Comparison of ENCODE assay signal across 35 cellular contexts in genomic region chrX:100999451-100999850, GRCh38. TPM values are rescaled to one million over a fixed set of nuclear protein-coding genes. Genes with fewer than 3 reads are reported as not detected.
"Had no signal": no experiment of that assay in that cellular context is flagged by ENCODE, and none has a peak within 500 bp of the region (broad histone marks: within the 10 kb centered on the region; RNA-seq: fewer than 3 reads in every experiment).

No MANE protein-coding gene starts in this region.

- H3K4me3 Mint-ChIP-seq: dendritic cell treated with granulocyte-macrophage colony-stimulating factor and Interleukin-4, amounts not matched to agents 40 ng/mL and 50 ng/mL, for 4 days; effector memory CD8-positive, alpha-beta T cell; endodermal cell; mesothelial cell of epicardium; naive B cell had no signal

- H3K27ac Mint-ChIP-seq: dendritic cell treated with granulocyte-macrophage colony-stimulating factor and Interleukin-4, amounts not matched to agents 40 ng/mL and 50 ng/mL, for 4 days; effector memory CD8-positive, alpha-beta T cell; endodermal cell; mesothelial cell of epicardium; naive B cell had no signal

- H3K4me1 ChIP-seq: colonic mucosa, gastrocnemius medialis, heart right ventricle, left lung, lower lobe of right lung had no signal

- H3K27me3 Mint-ChIP-seq: dendritic cell treated with granulocyte-macrophage colony-stimulating factor and Interleukin-4, amounts not matched to agents 40 ng/mL and 50 ng/mL, for 4 days; effector memory CD8-positive, alpha-beta T cell; naive B cell had no signal

- H3K36me3 ChIP-seq: colonic mucosa, gastrocnemius medialis, left lung had no signal

- H3K27me3 ChIP-seq: colonic mucosa, esophagus squamous epithelium, gastrocnemius medialis, left lung had no signal

- H3K4me3 ChIP-seq: colonic mucosa, esophagus squamous epithelium, gastrocnemius medialis, heart right ventricle, left lung, lower lobe of right lung, mucosa of descending colon had no signal

- H3K36me3 Mint-ChIP-seq: naive B cell had no signal

- ATAC-seq: effector memory CD8-positive, alpha-beta T cell; esophagus mucosa; gastrocnemius medialis; heart right ventricle; left cardiac atrium; left lung; left ventricle myocardium superior; lower lobe of right lung; mucosa of descending colon had no signal

- H3K4me1 Mint-ChIP-seq: endodermal cell, mesothelial cell of epicardium, naive B cell had no signal

- H3K9me3 Mint-ChIP-seq: dendritic cell treated with granulocyte-macrophage colony-stimulating factor and Interleukin-4, amounts not matched to agents 40 ng/mL and 50 ng/mL, for 4 days; effector memory CD8-positive, alpha-beta T cell; naive B cell had no signal

- H3K9me3 ChIP-seq: colonic mucosa, esophagus squamous epithelium, gastrocnemius medialis, heart right ventricle, left lung, lower lobe of right lung, mucosa of descending colon had no signal

- DNase-seq: colonic mucosa; cortex of kidney; effector CD8-positive, alpha-beta T cell; effector memory CD8-positive, alpha-beta T cell; endodermal cell; erythroblast; esophagus squamous epithelium; foreskin fibroblast; foreskin melanocyte; gastrocnemius medialis; glutamatergic neuron; head of caudate nucleus; heart right ventricle; hippocampal formation; left cardiac atrium; left lung; left ventricle myocardium superior; lower lobe of right lung; mesenchymal stem cell; mucosa of descending colon; naive B cell had no signal

- FAIRE-seq: endometrium, islet of Langerhans, keratinocyte had no signal

- H3K27ac ChIP-seq: colonic mucosa, epithelial cell of prostate, esophagus squamous epithelium, gastrocnemius medialis, heart right ventricle, left lung, lower lobe of right lung had no signal

RNA-seq across cellular contexts. Expression of gene ARL13A, which starts 29.9 kb away (rescaled TPM):
- total RNA-seq: colonic mucosa, dermis microvascular lymphatic vessel endothelial cell, endodermal cell, esophagus mucosa, esophagus squamous epithelium, gastrocnemius medialis, glomerular endothelial cell, heart right ventricle, kidney epithelial cell, left cardiac atrium, left lung, left ventricle myocardium superior, lower leg skin, lower lobe of right lung, lung microvascular endothelial cell, mesenteric fat pad, mesothelial cell of epicardium, mucosa of descending colon, myocyte had no signal
- polyA plus RNA-seq: heart right ventricle, keratinocyte had no signal
